13 cellular contexts compared by ENCODE assay signal in genomic region chr2:74052732-74053712, GRCh38.
A peak's percentile ranks its signal among the peaks of the same experiment; 100 is the strongest.
DNase-seq lines count a peak whose midpoint lies in the region; ATAC-seq lines count a peak whose summit lies in the region.
"Had no signal": no experiment of that assay in that cellular context is flagged by ENCODE, and none has a peak within 500 bp of the region (broad histone marks: within the 10 kb centered on the region; RNA-seq: fewer than 3 reads in every experiment).

No MANE protein-coding gene starts in this region.

- H3K27ac Mint-ChIP-seq in activated T-cell treated with anti-CD3 and anti-CD28 coated beads, Interleukin-2, amount 50 U/mL, for 24 hours = no peak overlapping the region

- no peaks in the 10 kb centered on the region for H3K9me3 Mint-ChIP-seq in activated T-cell treated with anti-CD3 and anti-CD28 coated beads, Interleukin-2, amount 50 U/mL, for 4 hours
- no peaks in the 10 kb centered on the region for H3K9me3 Mint-ChIP-seq in activated T-cell treated with anti-CD3 and anti-CD28 coated beads, Interleukin-2, amount 50 U/mL, for 24 hours

- peak overlapping the region; percentile 17 for H3K4me3 Mint-ChIP-seq in activated T-cell treated with anti-CD3 and anti-CD28 coated beads, Interleukin-2, amount 50 U/mL, for 4 hours
- no peak overlapping the region for H3K4me3 Mint-ChIP-seq in activated T-cell treated with anti-CD3 and anti-CD28 coated beads, Interleukin-2, amount 50 U/mL, for 24 hours

- DNase-seq in activated T-cell treated with anti-CD3 and anti-CD28 coated beads, Interleukin-2, amount 50 U/mL, for 4 hours = no peak
- no peak for DNase-seq in activated T-cell treated with anti-CD3 and anti-CD28 coated beads, Interleukin-2, amount 50 U/mL, for 24 hours
- DNase-seq in pons (ENCODE audit: low spot score) (peak; percentile 98), GF-D8 (lab: John Stamatoyannopoulos, UW) (no peak)
- DNase-seq in stimulated activated CD4-positive, alpha-beta T cell treated with anti-CD3 and anti-CD28 coated beads, Interleukin-2, amount 100 ng/mL, for 48 hours = no peak
- DNase-seq: activated CD4-positive, CD25-positive, alpha-beta regulatory T cell treated with anti-CD3 and anti-CD28 coated beads, Interleukin-2, amount 50 U/mL, for 72 hours; adrenal gland; lower lobe of right lung; NCI-H526 had no signal

- H3K4me1 Mint-ChIP-seq in activated T-cell treated with anti-CD3 and anti-CD28 coated beads, Interleukin-2, amount 50 U/mL, for 4 hours (ENCODE audit: low read depth) = peaks cover 44% of the 10 kb centered on the region
- H3K4me1 Mint-ChIP-seq in activated T-cell treated with anti-CD3 and anti-CD28 coated beads, Interleukin-2, amount 50 U/mL, for 24 hours (ENCODE audit: low read depth) = peaks cover 38% of the 10 kb centered on the region

- no peak for ATAC-seq in activated T-cell treated with anti-CD3 and anti-CD28 coated beads, Interleukin-2, amount 50 U/mL, for 4 hours
- peak; percentile 65 for ATAC-seq in HG03064 (IDR thresholded peaks at IDR 0.05; ENCODE audit: low read depth, unreplicated experiment)
- ATAC-seq in HG03571 (IDR thresholded peaks at IDR 0.05; ENCODE audit: unreplicated experiment) = no peak
- ATAC-seq: lower lobe of right lung had no signal

- no peaks in the 10 kb centered on the region for H3K27me3 Mint-ChIP-seq in activated T-cell treated with anti-CD3 and anti-CD28 coated beads, Interleukin-2, amount 50 U/mL, for 4 hours (ENCODE audit: low read depth)
- H3K27me3 Mint-ChIP-seq in activated T-cell treated with anti-CD3 and anti-CD28 coated beads, Interleukin-2, amount 50 U/mL, for 24 hours = no peaks in the 10 kb centered on the region

- H3K36me3 Mint-ChIP-seq in activated T-cell treated with anti-CD3 and anti-CD28 coated beads, Interleukin-2, amount 50 U/mL, for 4 hours (ENCODE audit: insufficient read depth) = peaks cover 21% of the 10 kb centered on the region
- H3K36me3 Mint-ChIP-seq in activated T-cell treated with anti-CD3 and anti-CD28 coated beads, Interleukin-2, amount 50 U/mL, for 24 hours (ENCODE audit: low read depth) = peaks cover 55% of the 10 kb centered on the region

- peak overlapping the region; percentile 77 for H3K27ac ChIP-seq in angular gyrus (ENCODE audit: low read depth, low read length)
- H3K27ac ChIP-seq: adrenal gland, lower lobe of right lung, prostate gland had no signal
